In genomic region chr2:747774-748351, GRCh38 we compare ENCODE assay signal across 23 cellular contexts.
"Had no signal": no experiment of that assay in that cellular context is flagged by ENCODE, and none has a peak within 500 bp of the region (broad histone marks: within the 10 kb centered on the region; RNA-seq: fewer than 3 reads in every experiment).

No MANE protein-coding gene starts in this region.

- ATAC-seq: heart right ventricle; left lobe of liver; natural killer cell; psoas muscle; stimulated activated naive B cell treated with anti-CD40 and anti-IgM and Interleukin-4, amounts not matched to agents 10 μg/mL and 1 μg/mL and 100 μg/mL, for 72 hours; stimulated activated naive CD8-positive, alpha-beta T cell treated with anti-CD3 and anti-CD28 coated beads, Interleukin-15, amount 100 ng/mL, for 72 hours had no signal

- H3K4me3 ChIP-seq: colonic mucosa, heart right ventricle, neural progenitor cell, psoas muscle, sigmoid colon, skin epidermis, testis, tibial nerve had no signal

- H3K27ac ChIP-seq: colonic mucosa, heart right ventricle, neural progenitor cell, psoas muscle, sigmoid colon, skin epidermis, testis, tibial nerve had no signal

- H3K27me3 ChIP-seq: colonic mucosa, neural progenitor cell, sigmoid colon, testis, tibial nerve had no signal

- H3K9me3 ChIP-seq: colonic mucosa, psoas muscle, sigmoid colon, testis had no signal

- FAIRE-seq: frontal cortex, islet of Langerhans had no signal

- H3K36me3 ChIP-seq: colonic mucosa, heart right ventricle, neural progenitor cell, sigmoid colon, tibial nerve had no signal

- H3K4me1 ChIP-seq: colonic mucosa, heart right ventricle, psoas muscle, sigmoid colon, testis, tibial nerve had no signal

- DNase-seq: colonic mucosa; dermis blood vessel endothelial cell; effector CD4-positive, alpha-beta T cell; endodermal cell; heart right ventricle; hypothalamus; mammary epithelial cell; natural killer cell; occipital lobe; psoas muscle; retina; sigmoid colon; stimulated activated CD4-positive, alpha-beta T cell treated with anti-CD3 and anti-CD28 coated beads, Interleukin-2, amount 100 ng/mL, for 24 hours; stimulated activated CD4-positive, alpha-beta T cell treated with anti-CD3 and anti-CD28 coated beads, Interleukin-4, amount 100 ng/mL, for 4 hours; stimulated activated naive B cell treated with anti-CD40 and anti-IgM and Interleukin-4, amounts not matched to agents 10 μg/mL and 1 μg/mL and 100 μg/mL, for 72 hours; stimulated activated naive CD8-positive, alpha-beta T cell treated with anti-CD3 and anti-CD28 coated beads, Interleukin-15, amount 100 ng/mL, for 72 hours; testis had no signal
